In the genomic region with DNA sequence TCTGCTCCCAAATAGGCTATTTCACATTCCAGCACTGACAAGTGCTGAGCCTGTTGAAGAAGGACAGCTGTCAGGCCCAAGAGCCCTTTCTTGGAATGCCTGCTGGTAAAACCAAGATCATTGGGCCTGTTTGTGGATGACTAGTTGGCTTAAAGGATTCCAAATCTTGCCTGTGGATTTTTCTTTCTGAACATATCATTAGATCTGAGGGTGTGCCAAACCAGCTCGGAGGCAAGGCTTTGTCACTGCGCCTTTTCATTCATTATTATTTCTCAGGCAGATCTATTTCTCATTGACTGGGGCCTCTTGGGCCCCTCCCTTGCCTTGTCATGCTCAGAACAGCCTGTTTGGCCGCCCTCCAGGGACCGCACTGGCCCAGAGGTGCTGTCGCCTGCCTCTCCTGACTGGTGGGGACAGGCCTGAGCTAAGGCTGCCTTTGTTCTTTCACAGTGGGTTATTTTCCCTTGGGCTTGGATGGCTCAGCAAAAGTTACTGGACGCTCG, we compare ENCODE assay signal across 9 cellular contexts.
DNase-seq lines count a peak whose midpoint lies in the region; ATAC-seq and TF ChIP-seq lines count a peak whose summit lies in the region.
"Had no signal": no experiment of that assay in that cellular context is flagged by ENCODE, and none has a peak within 500 bp of the region (broad histone marks: within the 10 kb centered on the region; RNA-seq: fewer than 3 reads in every experiment).

No MANE protein-coding gene starts in this region.

- H3K4me1 Mint-ChIP-seq in nephron, result peaks cover 56% of the 10 kb centered on the region
- peaks cover 13% of the 10 kb centered on the region for H3K4me1 Mint-ChIP-seq in stimulated activated naive CD8-positive, alpha-beta T cell treated with anti-CD3 and anti-CD28 coated beads, Interleukin-15, amount 100 ng/mL, for 72 hours

- ATAC-seq in RWPE2 (ENCODE audit: low read depth) (peak; percentile 57), HG02798 (IDR thresholded peaks at IDR 0.05; ENCODE audit: poor library complexity, unreplicated experiment) (no peak)
- ATAC-seq in stimulated activated naive CD8-positive, alpha-beta T cell treated with anti-CD3 and anti-CD28 coated beads, Interleukin-15, amount 100 ng/mL, for 72 hours, result no peak
- ATAC-seq: activated naive CD4-positive, alpha-beta T cell treated with anti-CD3 and anti-CD28 coated beads, Interleukin-2, amount 50 U/mL, for 72 hours had no signal

- DNase-seq in C1 segment of cervical spinal cord (lab: John Stamatoyannopoulos, UW) (peak in 11 of 14 donors; percentile 26 to 84 (median 65)), RWPE2 (ENCODE audit: low spot score) (no peak), fibroblast of peridontal ligament (ENCODE audit: extremely low read depth) (peak; percentile 8), GOT3 (lab: John Stamatoyannopoulos, UW) (no peak)
- no peak for DNase-seq in stimulated activated CD4-positive, alpha-beta T cell treated with anti-CD3 and anti-CD28 coated beads, Interleukin-4, amount 100 ng/mL, for 4 hours
- no peak for DNase-seq in stimulated activated naive CD8-positive, alpha-beta T cell treated with anti-CD3 and anti-CD28 coated beads, Interleukin-15, amount 100 ng/mL, for 72 hours

- H3K4me1 ChIP-seq in RWPE2 (ENCODE audit: insufficient read depth, poor library complexity, severe bottlenecking), result peaks cover 22% of the 10 kb centered on the region

- H3K36me3 Mint-ChIP-seq in nephron (ENCODE audit: low read depth), result no peaks in the 10 kb centered on the region
- H3K36me3 Mint-ChIP-seq: activated naive CD4-positive, alpha-beta T cell treated with anti-CD3 and anti-CD28 coated beads, Interleukin-2, amount 50 U/mL, for 72 hours had no signal

- peak overlapping the region; percentile 18 for H3K27ac ChIP-seq in RWPE2 (ENCODE audit: poor library complexity, severe bottlenecking)

- H3K9me3 Mint-ChIP-seq in nephron, result peaks cover 2% of the 10 kb centered on the region
- H3K9me3 Mint-ChIP-seq in stimulated activated naive CD8-positive, alpha-beta T cell treated with anti-CD3 and anti-CD28 coated beads, Interleukin-15, amount 100 ng/mL, for 72 hours, result peaks cover 0 to 7% of the 10 kb centered on the region in 2 donors

- no peaks in the 10 kb centered on the region for H3K27me3 ChIP-seq in RWPE2 (ENCODE audit: insufficient read depth, poor library complexity, severe bottlenecking)

- TF ChIP-seq CTCF in RWPE2 (IDR thresholded peaks at IDR 0.05; ENCODE audit: poor library complexity, severe bottlenecking) (no peak), nephron (IDR thresholded peaks at IDR 0.05; ENCODE audit: unreplicated experiment in 3 of 3) (no peak)

- H3K4me3 Mint-ChIP-seq in nephron, result no peak overlapping the region
- no peak overlapping the region for H3K4me3 Mint-ChIP-seq in stimulated activated naive CD8-positive, alpha-beta T cell treated with anti-CD3 and anti-CD28 coated beads, Interleukin-15, amount 100 ng/mL, for 72 hours

- H3K9me3 ChIP-seq in RWPE2 (ENCODE audit: severe bottlenecking), result no peaks in the 10 kb centered on the region

- H3K4me3 ChIP-seq in RWPE2 (ENCODE audit: severe bottlenecking), result no peak overlapping the region

- H3K27ac Mint-ChIP-seq in nephron, result peak overlapping the region; percentile 37 to 59 (median 47)
- H3K27ac Mint-ChIP-seq in stimulated activated naive CD8-positive, alpha-beta T cell treated with anti-CD3 and anti-CD28 coated beads, Interleukin-15, amount 100 ng/mL, for 72 hours, result no peak overlapping the region
- H3K27ac Mint-ChIP-seq: activated naive CD4-positive, alpha-beta T cell treated with anti-CD3 and anti-CD28 coated beads, Interleukin-2, amount 50 U/mL, for 72 hours had no signal

- no peaks in the 10 kb centered on the region for H3K36me3 ChIP-seq in RWPE2 (ENCODE audit: low read depth)

- no peaks in the 10 kb centered on the region for H3K27me3 Mint-ChIP-seq in nephron (ENCODE audit: low read depth)
- H3K27me3 Mint-ChIP-seq in stimulated activated naive CD8-positive, alpha-beta T cell treated with anti-CD3 and anti-CD28 coated beads, Interleukin-15, amount 100 ng/mL, for 72 hours, result no peaks in the 10 kb centered on the region

Comparison
In these comparisons a context has a peak if more than half of its experiments do, and no peak if none do; other contexts are left out.
1. DNase-seq: peak in C1 segment of cervical spinal cord (11 of 14) and fibroblast of peridontal ligament (single experiment); none in RWPE2 (single experiment), stimulated activated CD4-positive, alpha-beta T cell treated with anti-CD3 and anti-CD28 coated beads, Interleukin-4, amount 100 ng/mL, for 4 hours (0 of 2), stimulated activated naive CD8-positive, alpha-beta T cell treated with anti-CD3 and anti-CD28 coated beads, Interleukin-15, amount 100 ng/mL, for 72 hours (0 of 2) and GOT3 (single experiment).
2. H3K27ac Mint-ChIP-seq: peak in nephron (3 of 3); none in stimulated activated naive CD8-positive, alpha-beta T cell treated with anti-CD3 and anti-CD28 coated beads, Interleukin-15, amount 100 ng/mL, for 72 hours (0 of 2).